In the genomic region with DNA sequence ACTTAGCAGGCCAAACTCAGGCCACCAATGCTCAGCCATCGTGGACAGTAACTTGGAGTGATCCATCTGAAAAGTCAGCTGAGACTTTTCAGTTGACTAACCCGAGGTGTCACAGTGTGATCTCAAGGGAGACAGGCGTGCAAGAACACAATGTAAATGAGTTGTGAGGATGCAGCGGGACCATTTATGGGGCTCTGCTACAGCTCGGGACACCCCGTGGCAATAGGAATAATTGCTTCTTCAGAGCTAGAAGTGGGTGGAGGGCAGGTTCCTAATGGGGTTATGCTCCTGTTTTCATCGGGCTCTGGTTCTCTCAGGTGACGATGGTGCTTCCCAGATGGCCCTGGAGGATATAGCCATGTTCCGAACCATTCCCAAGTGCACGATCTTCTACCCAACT, we compare ENCODE assay signal across 1 cellular context.
TF ChIP-seq lines count a peak whose summit lies in the region.

No MANE protein-coding gene starts in this region.

TF ChIP-seq in A549, 52 proteins besides CTCF, POLR2A, EP300 and RAD21 (continued from another document):
- TF ChIP-seq, protein P1, sequence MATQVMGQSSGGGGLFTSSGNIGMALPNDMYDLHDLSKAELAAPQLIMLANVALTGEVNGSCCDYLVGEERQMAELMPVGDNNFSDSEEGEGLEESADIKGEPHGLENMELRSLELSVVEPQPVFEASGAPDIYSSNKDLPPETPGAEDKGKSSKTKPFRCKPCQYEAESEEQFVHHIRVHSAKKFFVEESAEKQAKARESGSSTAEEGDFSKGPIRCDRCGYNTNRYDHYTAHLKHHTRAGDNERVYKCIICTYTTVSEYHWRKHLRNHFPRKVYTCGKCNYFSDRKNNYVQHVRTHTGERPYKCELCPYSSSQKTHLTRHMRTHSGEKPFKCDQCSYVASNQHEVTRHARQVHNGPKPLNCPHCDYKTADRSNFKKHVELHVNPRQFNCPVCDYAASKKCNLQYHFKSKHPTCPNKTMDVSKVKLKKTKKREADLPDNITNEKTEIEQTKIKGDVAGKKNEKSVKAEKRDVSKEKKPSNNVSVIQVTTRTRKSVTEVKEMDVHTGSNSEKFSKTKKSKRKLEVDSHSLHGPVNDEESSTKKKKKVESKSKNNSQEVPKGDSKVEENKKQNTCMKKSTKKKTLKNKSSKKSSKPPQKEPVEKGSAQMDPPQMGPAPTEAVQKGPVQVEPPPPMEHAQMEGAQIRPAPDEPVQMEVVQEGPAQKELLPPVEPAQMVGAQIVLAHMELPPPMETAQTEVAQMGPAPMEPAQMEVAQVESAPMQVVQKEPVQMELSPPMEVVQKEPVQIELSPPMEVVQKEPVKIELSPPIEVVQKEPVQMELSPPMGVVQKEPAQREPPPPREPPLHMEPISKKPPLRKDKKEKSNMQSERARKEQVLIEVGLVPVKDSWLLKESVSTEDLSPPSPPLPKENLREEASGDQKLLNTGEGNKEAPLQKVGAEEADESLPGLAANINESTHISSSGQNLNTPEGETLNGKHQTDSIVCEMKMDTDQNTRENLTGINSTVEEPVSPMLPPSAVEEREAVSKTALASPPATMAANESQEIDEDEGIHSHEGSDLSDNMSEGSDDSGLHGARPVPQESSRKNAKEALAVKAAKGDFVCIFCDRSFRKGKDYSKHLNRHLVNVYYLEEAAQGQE (IDR thresholded peaks at IDR 0.05) = no peak
- no peak for TF ChIP-seq TP53 (CRISPR knock-in tag; IDR thresholded peaks at IDR 0.05)
- no peak for TF ChIP-seq BHLHE40 (IDR thresholded peaks at IDR 0.05; ENCODE audit: low read depth, low read length)
- TF ChIP-seq CHD4 (IDR thresholded peaks at IDR 0.05; ENCODE audit: borderline replicate concordance) = no peak
- no peak for TF ChIP-seq MAZ (IDR thresholded peaks at IDR 0.05; ENCODE audit: borderline replicate concordance, low read depth, low read length)
